Comparison of ENCODE assay signal across 1 cellular context in the genomic region with DNA sequence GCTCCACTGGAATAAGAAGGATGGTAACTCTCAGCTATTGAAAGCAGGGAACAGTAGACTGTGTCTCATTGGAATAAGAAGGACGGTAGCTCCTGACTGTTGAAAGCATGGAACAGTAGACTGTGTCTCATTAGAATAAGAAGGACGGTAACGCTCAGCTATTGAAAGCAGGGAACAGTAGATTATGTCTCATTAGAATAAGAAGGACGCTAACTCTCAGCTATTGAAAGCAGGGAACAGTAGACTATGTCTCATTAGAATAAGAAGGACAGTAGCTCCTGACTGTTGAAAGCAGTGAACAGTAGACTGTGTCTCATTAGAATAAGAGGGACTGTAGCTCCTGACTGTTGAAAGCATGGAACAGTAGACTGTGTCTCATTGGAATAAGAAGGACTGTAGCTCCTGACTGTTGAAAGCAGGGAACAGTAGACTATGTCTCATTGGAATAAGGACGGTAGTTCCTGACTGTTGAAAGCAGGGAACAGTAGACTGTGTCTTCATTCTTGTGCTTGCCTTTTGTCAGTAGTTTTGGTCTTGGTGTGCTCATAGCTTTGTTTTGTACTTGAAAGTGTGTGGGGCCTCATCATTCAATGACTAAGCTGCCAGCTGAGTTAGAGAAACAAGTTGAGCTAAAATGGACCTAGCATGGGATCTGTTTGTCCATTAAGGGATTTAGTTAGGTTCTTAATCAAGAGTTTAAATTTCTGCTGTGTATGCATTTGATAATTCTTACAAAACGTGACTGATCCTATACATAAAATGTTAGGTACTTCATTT.
TF ChIP-seq lines count a peak whose summit lies in the region.

No MANE protein-coding gene starts in this region.

TF ChIP-seq in K562, 482 proteins besides CTCF, POLR2A, EP300 and RAD21:
- no peak for TF ChIP-seq ZNF696 (CRISPR knock-in tag; conservative IDR thresholded peaks at IDR 0.05)
- TF ChIP-seq, protein P1, sequence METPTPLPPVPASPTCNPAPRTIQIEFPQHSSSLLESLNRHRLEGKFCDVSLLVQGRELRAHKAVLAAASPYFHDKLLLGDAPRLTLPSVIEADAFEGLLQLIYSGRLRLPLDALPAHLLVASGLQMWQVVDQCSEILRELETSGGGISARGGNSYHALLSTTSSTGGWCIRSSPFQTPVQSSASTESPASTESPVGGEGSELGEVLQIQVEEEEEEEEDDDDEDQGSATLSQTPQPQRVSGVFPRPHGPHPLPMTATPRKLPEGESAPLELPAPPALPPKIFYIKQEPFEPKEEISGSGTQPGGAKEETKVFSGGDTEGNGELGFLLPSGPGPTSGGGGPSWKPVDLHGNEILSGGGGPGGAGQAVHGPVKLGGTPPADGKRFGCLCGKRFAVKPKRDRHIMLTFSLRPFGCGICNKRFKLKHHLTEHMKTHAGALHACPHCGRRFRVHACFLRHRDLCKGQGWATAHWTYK (CRISPR knock-in tag; IDR thresholded peaks at IDR 0.05), result no peak
- no peak for TF ChIP-seq KDM5B (IDR thresholded peaks at IDR 0.05; ENCODE audit: insufficient replicate concordance, low read depth, low read length)
- no peak for TF ChIP-seq RREB1 (CRISPR knock-in tag; IDR thresholded peaks at IDR 0.05)
- no peak for TF ChIP-seq MTF1 (CRISPR knock-in tag; IDR thresholded peaks at IDR 0.05; ENCODE audit: borderline replicate concordance)
- no peak for TF ChIP-seq KDM4B (IDR thresholded peaks at IDR 0.05; ENCODE audit: borderline replicate concordance in 2 of 2, low read depth in 1 of 2)
- no peak for TF ChIP-seq GABPA (tag; conservative IDR thresholded peaks at IDR 0.05; ENCODE audit: low read depth)
- TF ChIP-seq ZNF445 (CRISPR knock-in tag; IDR thresholded peaks at IDR 0.05; ENCODE audit: low read depth), result no peak
- TF ChIP-seq CC2D1A (IDR thresholded peaks at IDR 0.05), result no peak
- TF ChIP-seq CREB1 (IDR thresholded peaks at IDR 0.05), result no peak
- TF ChIP-seq CREB1 (CRISPR knock-in tag; IDR thresholded peaks at IDR 0.05), result no peak
